ENCODE assay signal across 19 cellular contexts in the genomic region with DNA sequence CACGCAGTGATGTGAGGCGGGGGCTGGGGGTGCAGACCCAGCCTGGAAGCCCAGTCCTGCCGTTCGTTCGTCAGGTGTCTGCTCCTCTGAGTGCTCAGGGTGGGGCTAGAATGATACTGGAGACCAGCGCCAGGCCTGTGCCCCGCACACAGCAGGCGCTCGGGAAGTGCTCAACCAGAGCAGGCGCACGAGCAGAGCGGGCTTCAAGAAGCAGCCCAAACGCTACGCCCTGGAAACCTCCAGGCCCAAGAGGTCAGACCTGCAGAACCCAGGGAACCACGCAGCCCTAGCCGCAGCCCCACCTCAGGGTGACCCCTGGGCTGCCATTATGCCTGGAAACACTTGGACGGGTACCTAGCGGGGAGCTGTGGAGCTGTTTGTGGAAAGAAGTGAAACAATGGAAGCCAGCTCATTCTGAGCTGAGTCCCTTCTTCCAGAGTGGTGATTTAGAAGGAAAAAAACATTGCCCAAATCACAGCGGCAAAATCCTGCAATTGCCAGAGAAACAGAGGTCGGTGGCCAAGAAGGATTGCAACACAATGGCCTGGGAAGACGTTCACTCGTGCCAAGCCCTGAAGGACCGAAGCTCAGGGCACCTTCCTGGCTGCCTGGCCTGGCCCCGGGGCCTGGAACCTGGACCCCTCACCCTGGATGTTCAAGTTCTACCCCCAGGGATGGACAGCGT. TPM values are rescaled to one million over a fixed set of nuclear protein-coding genes. Genes with fewer than 3 reads are reported as not detected.
DNase-seq lines count a peak whose midpoint lies in the region; ATAC-seq and TF ChIP-seq lines count a peak whose summit lies in the region.
"Had no signal": no experiment of that assay in that cellular context is flagged by ENCODE, and none has a peak within 500 bp of the region (broad histone marks: within the 10 kb centered on the region; RNA-seq: fewer than 3 reads in every experiment).

No MANE protein-coding gene starts in this region.

- DNase-seq in MG63 = peak; percentile 69
- peak; percentile 26 for DNase-seq in fibroblast of mammary gland (ENCODE audit: low read depth)
- no peak for DNase-seq in neuronal stem cell (ENCODE audit: low spot score)
- DNase-seq in ureter (ENCODE audit: low spot score) = peak; percentile 62
- no peak for DNase-seq in activated gamma-delta T cell treated with Interleukin-2 at 50 U/mL for 16 hours
- no peak for DNase-seq in stimulated activated naive CD4-positive, alpha-beta T cell treated with Interleukin-2 at 50 U/mL for 16 hours (lab: John Stamatoyannopoulos, UW)
- DNase-seq: activated T-cell treated with anti-CD3 and anti-CD28 coated beads, Interleukin-2, amount 50 U/mL, for 4 hours; H7; islet precursor cell; NCI-H1694; NCI-H510A; occipital lobe; stimulated activated naive B cell treated with anti-CD40 and anti-IgM and Interleukin-4, amounts not matched to agents 10 μg/mL and 1 μg/mL and 100 μg/mL, for 72 hours had no signal

- peak overlapping the region; percentile 93 for H3K18ac ChIP-seq in neuronal stem cell (ENCODE audit: low read length)

- peak overlapping the region; percentile 73 for H2BK12ac ChIP-seq in neuronal stem cell (ENCODE audit: low read length)

- H3K27ac ChIP-seq in neuronal stem cell (replicated peaks; ENCODE audit: low read length) = no peak overlapping the region

- peak overlapping the region; percentile 85 for H2AK5ac ChIP-seq in neuronal stem cell (ENCODE audit: low read depth, low read length)

- H3K4me2 ChIP-seq in neuronal stem cell (ENCODE audit: insufficient read depth, low read length, poor library complexity, severe bottlenecking) = no peak overlapping the region
- H3K4me2 ChIP-seq: smooth muscle cell had no signal

- peak overlapping the region; percentile 65 for H3K14ac ChIP-seq in neuronal stem cell (ENCODE audit: low read length)

- H2BK120ac ChIP-seq in neuronal stem cell (ENCODE audit: low read depth, low read length) = peak overlapping the region; percentile 92

- peak overlapping the region; percentile 56 for H3K9ac ChIP-seq in neuronal stem cell (ENCODE audit: low read depth, low read length, poor library complexity)

- H3K9me3 ChIP-seq in MG63 (no peaks in the 10 kb centered on the region), neuronal stem cell (replicated peaks in 1 of 2; ENCODE audit: control insufficient read depth in 2 of 2, insufficient read depth in 1 of 2, low read depth in 1 of 2, low read length in 2 of 2) (peaks cover 0 to 5% of the 10 kb centered on the region in 2 donors)

- H3K4me1 ChIP-seq in neuronal stem cell (ENCODE audit: control insufficient read depth in 2 of 2, insufficient read depth in 1 of 2, low read depth in 1 of 2, low read length in 2 of 2) = peaks cover 0 to 11% of the 10 kb centered on the region in 2 donors

- peak overlapping the region; percentile 56 for H4K8ac ChIP-seq in neuronal stem cell (ENCODE audit: low read depth, low read length)

- H3K27me3 ChIP-seq in MG63 (no peaks in the 10 kb centered on the region), neuronal stem cell (ENCODE audit: control insufficient read depth in 3 of 3, insufficient read depth in 3 of 3, low read depth in 1 of 3, low read length in 3 of 3) (no peaks in the 10 kb centered on the region)

- no peak overlapping the region for H3K4ac ChIP-seq in neuronal stem cell (ENCODE audit: low read length)

- no CpG with 5 or more reads among the region's 25 CpGs for whole genome bisulfite sequencing in neuronal stem cell (ENCODE audit: extremely low coverage in 2 of 2, insufficient read length in 2 of 2, insufficient replicate concordance in 1 of 2), 2 donors

- no peak for TF ChIP-seq CTCF in fibroblast of mammary gland (conservative IDR thresholded peaks at IDR 0.05; ENCODE audit: control insufficient read depth, insufficient read depth, low read depth, low read length)

- H3K4me3 ChIP-seq in MG63 = no peak overlapping the region
- no peak overlapping the region for H3K4me3 ChIP-seq in fibroblast of mammary gland (ENCODE audit: control insufficient read depth, low read depth, low read length)
- H3K4me3 ChIP-seq in neuronal stem cell (ENCODE audit: low read length in 2 of 2) = no peak overlapping the region
- H3K4me3 ChIP-seq: smooth muscle cell had no signal

- ATAC-seq in GM21381 (IDR thresholded peaks at IDR 0.05; ENCODE audit: unreplicated experiment) = no peak
- ATAC-seq: activated T-cell treated with anti-CD3 and anti-CD28 coated beads, Interleukin-2, amount 50 U/mL, for 4 hours; SK-N-SH treated with all-trans-retinoic acid at 6 μM for 48 hours; stimulated activated naive B cell treated with anti-CD40 and anti-IgM and Interleukin-4, amounts not matched to agents 10 μg/mL and 1 μg/mL and 100 μg/mL, for 72 hours had no signal

- H4K91ac ChIP-seq in neuronal stem cell (ENCODE audit: low read depth, low read length, poor library complexity) = peak overlapping the region; percentile 94

- H2AFZ ChIP-seq in neuronal stem cell (ENCODE audit: low read length) = no peak overlapping the region

- H3K79me1 ChIP-seq in neuronal stem cell (ENCODE audit: low read depth, low read length) = no peaks in the 10 kb centered on the region

- peak overlapping the region; percentile 77 for H2BK5ac ChIP-seq in neuronal stem cell (ENCODE audit: low read length)

- no peak overlapping the region for H3K23ac ChIP-seq in neuronal stem cell (ENCODE audit: low read depth, low read length, poor library complexity)

- H2BK15ac ChIP-seq in neuronal stem cell (ENCODE audit: low read length) = peak overlapping the region; percentile 99

- H3K36me3 ChIP-seq in MG63 (no peaks in the 10 kb centered on the region), neuronal stem cell (replicated peaks in 1 of 2; ENCODE audit: control insufficient read depth in 2 of 2, insufficient read depth in 2 of 2, low read length in 2 of 2) (no peaks in the 10 kb centered on the region)

RNA-seq across cellular contexts. Expression of a gene that starts 40.5 kb away (rescaled TPM):
- total RNA-seq in MG63 (2014; rRNA removed; shearing (Covaris generic); ENCODE audit: low replicate concordance) = 0.07 TPM in 1 of 2 replicates, not detected in the other
- 8.3 TPM for polyA plus RNA-seq in neuronal stem cell (2013, experiment 1 of 2)
- 7.9 TPM for polyA plus RNA-seq in neuronal stem cell (2013, experiment 2 of 2)
- 0.47 TPM for total RNA-seq in ureter
- total RNA-seq: activated T-cell treated with anti-CD3 and anti-CD28 coated beads, Interleukin-2, amount 50 U/mL, for 4 hours; Daoy; mononuclear cell; occipital lobe; OCI-LY7 had no signal

Comparison
In these comparisons a context has a peak if more than half of its experiments do, and no peak if none do; other contexts are left out.
1. DNase-seq: peak in MG63 (single experiment), fibroblast of mammary gland (single experiment) and ureter (single experiment); none in neuronal stem cell (single experiment), activated gamma-delta T cell treated with Interleukin-2 at 50 U/mL for 16 hours (single experiment) and stimulated activated naive CD4-positive, alpha-beta T cell treated with Interleukin-2 at 50 U/mL for 16 hours (single experiment).